30 cellular contexts compared by ENCODE assay signal in genomic region chrX:63363788-63364187, GRCh38.
"Had no signal": no experiment of that assay in that cellular context is flagged by ENCODE, and none has a peak within 500 bp of the region (broad histone marks: within the 10 kb centered on the region; RNA-seq: fewer than 3 reads in every experiment).

No MANE protein-coding gene starts in this region.

- DNase-seq: activated B cell treated with CpG ODN at 0.5 μM for 24 hours; activated CD4-positive, alpha-beta memory T cell treated with anti-CD3 and anti-CD28 coated beads for 36 hours; activated CD4-positive, alpha-beta T cell treated with anti-CD3 and anti-CD28 coated beads for 4 hours; activated CD4-positive, alpha-beta T cell treated with anti-CD3 and anti-CD28 coated beads, Interleukin-2, amount 50 U/mL, for 1 hour; activated CD4-positive, CD25-positive, alpha-beta regulatory T cell treated with anti-CD3 and anti-CD28 coated beads, Interleukin-2, amount 50 U/mL, for 72 hours; activated CD8-positive, alpha-beta memory T cell treated with anti-CD3 and anti-CD28 coated beads, Interleukin-2, amount 50 U/mL, for 4 hours; activated gamma-delta T cell treated with Interleukin-2 at 50 U/mL for 16 hours; activated naive CD4-positive, alpha-beta T cell treated with anti-CD3 and anti-CD28 coated beads for 36 hours; activated T-cell treated with anti-CD3 and anti-CD28 coated beads for 4 hours; activated T-cell treated with anti-CD3 and anti-CD28 coated beads, Interleukin-2, amount 50 U/mL, for 4 hours; adrenal gland; body of pancreas; colonic mucosa; Kasumi-1; KG1; MG63; NCI-H1048; NCI-H1105 treated with DMSO at 0.1 percent for 48 hours; NCI-H1436; NCI-H1694; NCI-H2081 treated with DMSO at 0.1 percent for 48 hours; NCI-H446; NCI-H524; NCI-H69; NCI-H82; Right ventricle myocardium superior; SK-N-SH had no signal

- H3K4me3 ChIP-seq: adrenal gland, body of pancreas, colonic mucosa, MG63, SJSA1 had no signal

- H3K4me2 ChIP-seq: SK-N-SH had no signal

- H3K36me3 ChIP-seq: adrenal gland, colonic mucosa, MG63, SJSA1 had no signal

- ATAC-seq: activated naive CD4-positive, alpha-beta T cell treated with anti-CD3 and anti-CD28 coated beads, Interleukin-2, amount 50 U/mL, for 72 hours; activated T-cell treated with anti-CD3 and anti-CD28 coated beads, Interleukin-2, amount 50 U/mL, for 4 hours; body of pancreas had no signal

- H3K4me1 ChIP-seq: adrenal gland, body of pancreas, colonic mucosa, SJSA1 had no signal

- H3K9me2 ChIP-seq: SK-N-SH had no signal

- H3K9ac ChIP-seq: SK-N-SH had no signal

- H3K9me3 ChIP-seq: adrenal gland, body of pancreas, colonic mucosa, MG63, SJSA1, SK-N-SH had no signal

- H3K27me3 ChIP-seq: adrenal gland, body of pancreas, colonic mucosa, MG63, SJSA1 had no signal

- H3K27ac ChIP-seq: adrenal gland, body of pancreas, colonic mucosa, SJSA1, VCaP had no signal
